ENCODE assay signal across 1 cellular context in genomic region chr16:72787130-72787518, GRCh38.
TF ChIP-seq lines count a peak whose summit lies in the region.

No MANE protein-coding gene starts in this region.

TF ChIP-seq in GM23338, 12 proteins besides CTCF, POLR2A, EP300 and RAD21 (continued from another document):
- no peak for TF ChIP-seq REST (IDR thresholded peaks at IDR 0.05; ENCODE audit: unreplicated experiment)
- TF ChIP-seq ZNF114 (CRISPR knock-in tag; IDR thresholded peaks at IDR 0.05) = no peak
